In genomic region chr2:47297767-47298401, GRCh38 we compare ENCODE assay signal across 1 cellular context.
TF ChIP-seq lines count a peak whose summit lies in the region.

No MANE protein-coding gene starts in this region.

TF ChIP-seq in K562, 482 proteins besides CTCF, POLR2A, EP300 and RAD21 (continued from another document and continues in another):
- TF ChIP-seq, protein P1, sequence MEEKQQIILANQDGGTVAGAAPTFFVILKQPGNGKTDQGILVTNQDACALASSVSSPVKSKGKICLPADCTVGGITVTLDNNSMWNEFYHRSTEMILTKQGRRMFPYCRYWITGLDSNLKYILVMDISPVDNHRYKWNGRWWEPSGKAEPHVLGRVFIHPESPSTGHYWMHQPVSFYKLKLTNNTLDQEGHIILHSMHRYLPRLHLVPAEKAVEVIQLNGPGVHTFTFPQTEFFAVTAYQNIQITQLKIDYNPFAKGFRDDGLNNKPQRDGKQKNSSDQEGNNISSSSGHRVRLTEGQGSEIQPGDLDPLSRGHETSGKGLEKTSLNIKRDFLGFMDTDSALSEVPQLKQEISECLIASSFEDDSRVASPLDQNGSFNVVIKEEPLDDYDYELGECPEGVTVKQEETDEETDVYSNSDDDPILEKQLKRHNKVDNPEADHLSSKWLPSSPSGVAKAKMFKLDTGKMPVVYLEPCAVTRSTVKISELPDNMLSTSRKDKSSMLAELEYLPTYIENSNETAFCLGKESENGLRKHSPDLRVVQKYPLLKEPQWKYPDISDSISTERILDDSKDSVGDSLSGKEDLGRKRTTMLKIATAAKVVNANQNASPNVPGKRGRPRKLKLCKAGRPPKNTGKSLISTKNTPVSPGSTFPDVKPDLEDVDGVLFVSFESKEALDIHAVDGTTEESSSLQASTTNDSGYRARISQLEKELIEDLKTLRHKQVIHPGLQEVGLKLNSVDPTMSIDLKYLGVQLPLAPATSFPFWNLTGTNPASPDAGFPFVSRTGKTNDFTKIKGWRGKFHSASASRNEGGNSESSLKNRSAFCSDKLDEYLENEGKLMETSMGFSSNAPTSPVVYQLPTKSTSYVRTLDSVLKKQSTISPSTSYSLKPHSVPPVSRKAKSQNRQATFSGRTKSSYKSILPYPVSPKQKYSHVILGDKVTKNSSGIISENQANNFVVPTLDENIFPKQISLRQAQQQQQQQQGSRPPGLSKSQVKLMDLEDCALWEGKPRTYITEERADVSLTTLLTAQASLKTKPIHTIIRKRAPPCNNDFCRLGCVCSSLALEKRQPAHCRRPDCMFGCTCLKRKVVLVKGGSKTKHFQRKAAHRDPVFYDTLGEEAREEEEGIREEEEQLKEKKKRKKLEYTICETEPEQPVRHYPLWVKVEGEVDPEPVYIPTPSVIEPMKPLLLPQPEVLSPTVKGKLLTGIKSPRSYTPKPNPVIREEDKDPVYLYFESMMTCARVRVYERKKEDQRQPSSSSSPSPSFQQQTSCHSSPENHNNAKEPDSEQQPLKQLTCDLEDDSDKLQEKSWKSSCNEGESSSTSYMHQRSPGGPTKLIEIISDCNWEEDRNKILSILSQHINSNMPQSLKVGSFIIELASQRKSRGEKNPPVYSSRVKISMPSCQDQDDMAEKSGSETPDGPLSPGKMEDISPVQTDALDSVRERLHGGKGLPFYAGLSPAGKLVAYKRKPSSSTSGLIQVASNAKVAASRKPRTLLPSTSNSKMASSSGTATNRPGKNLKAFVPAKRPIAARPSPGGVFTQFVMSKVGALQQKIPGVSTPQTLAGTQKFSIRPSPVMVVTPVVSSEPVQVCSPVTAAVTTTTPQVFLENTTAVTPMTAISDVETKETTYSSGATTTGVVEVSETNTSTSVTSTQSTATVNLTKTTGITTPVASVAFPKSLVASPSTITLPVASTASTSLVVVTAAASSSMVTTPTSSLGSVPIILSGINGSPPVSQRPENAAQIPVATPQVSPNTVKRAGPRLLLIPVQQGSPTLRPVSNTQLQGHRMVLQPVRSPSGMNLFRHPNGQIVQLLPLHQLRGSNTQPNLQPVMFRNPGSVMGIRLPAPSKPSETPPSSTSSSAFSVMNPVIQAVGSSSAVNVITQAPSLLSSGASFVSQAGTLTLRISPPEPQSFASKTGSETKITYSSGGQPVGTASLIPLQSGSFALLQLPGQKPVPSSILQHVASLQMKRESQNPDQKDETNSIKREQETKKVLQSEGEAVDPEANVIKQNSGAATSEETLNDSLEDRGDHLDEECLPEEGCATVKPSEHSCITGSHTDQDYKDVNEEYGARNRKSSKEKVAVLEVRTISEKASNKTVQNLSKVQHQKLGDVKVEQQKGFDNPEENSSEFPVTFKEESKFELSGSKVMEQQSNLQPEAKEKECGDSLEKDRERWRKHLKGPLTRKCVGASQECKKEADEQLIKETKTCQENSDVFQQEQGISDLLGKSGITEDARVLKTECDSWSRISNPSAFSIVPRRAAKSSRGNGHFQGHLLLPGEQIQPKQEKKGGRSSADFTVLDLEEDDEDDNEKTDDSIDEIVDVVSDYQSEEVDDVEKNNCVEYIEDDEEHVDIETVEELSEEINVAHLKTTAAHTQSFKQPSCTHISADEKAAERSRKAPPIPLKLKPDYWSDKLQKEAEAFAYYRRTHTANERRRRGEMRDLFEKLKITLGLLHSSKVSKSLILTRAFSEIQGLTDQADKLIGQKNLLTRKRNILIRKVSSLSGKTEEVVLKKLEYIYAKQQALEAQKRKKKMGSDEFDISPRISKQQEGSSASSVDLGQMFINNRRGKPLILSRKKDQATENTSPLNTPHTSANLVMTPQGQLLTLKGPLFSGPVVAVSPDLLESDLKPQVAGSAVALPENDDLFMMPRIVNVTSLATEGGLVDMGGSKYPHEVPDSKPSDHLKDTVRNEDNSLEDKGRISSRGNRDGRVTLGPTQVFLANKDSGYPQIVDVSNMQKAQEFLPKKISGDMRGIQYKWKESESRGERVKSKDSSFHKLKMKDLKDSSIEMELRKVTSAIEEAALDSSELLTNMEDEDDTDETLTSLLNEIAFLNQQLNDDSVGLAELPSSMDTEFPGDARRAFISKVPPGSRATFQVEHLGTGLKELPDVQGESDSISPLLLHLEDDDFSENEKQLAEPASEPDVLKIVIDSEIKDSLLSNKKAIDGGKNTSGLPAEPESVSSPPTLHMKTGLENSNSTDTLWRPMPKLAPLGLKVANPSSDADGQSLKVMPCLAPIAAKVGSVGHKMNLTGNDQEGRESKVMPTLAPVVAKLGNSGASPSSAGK (IDR thresholded peaks at IDR 0.05), result no peak
- TF ChIP-seq L3MBTL2 (IDR thresholded peaks at IDR 0.05) (no peak), NR2F6 (CRISPR knock-in tag; IDR thresholded peaks at IDR 0.05) (no peak), ZNF408 (CRISPR knock-in tag; IDR thresholded peaks at IDR 0.05; ENCODE audit: low read depth) (no peak), CBFB (CRISPR knock-in tag; IDR thresholded peaks at IDR 0.05) (no peak), ZNF140 (CRISPR knock-in tag; IDR thresholded peaks at IDR 0.05) (peak; percentile 53; the same call in 1 of the 2 replicates), CEBPB (tag; IDR thresholded peaks at IDR 0.05) (peak; percentile 94), ETV1 (tag; conservative IDR thresholded peaks at IDR 0.05; ENCODE audit: low read depth) (peak; percentile 90), MTA1 (IDR thresholded peaks at IDR 0.05; ENCODE audit: borderline replicate concordance) (0 out of 2 replicates have a peak, but pooled peaks have one; percentile 34), TCF7 (IDR thresholded peaks at IDR 0.05; ENCODE audit: borderline replicate concordance) (no peak), HDGF (IDR thresholded peaks at IDR 0.05) (no peak), SIX5 (IDR thresholded peaks at IDR 0.05; ENCODE audit: borderline replicate concordance in 1 of 2, insufficient read depth in 1 of 2, low read depth in 1 of 2, low read length in 2 of 2) (no peak), KLF10 (CRISPR knock-in tag; IDR thresholded peaks at IDR 0.05) (0 out of 2 replicates have a peak, but pooled peaks have one; percentile 40), NCOA1 (IDR thresholded peaks at IDR 0.05; ENCODE audit: low read depth) (no peak), TRIM24 (IDR thresholded peaks at IDR 0.05) (no peak), RBM14 (IDR thresholded peaks at IDR 0.05; ENCODE audit: borderline replicate concordance, insufficient read depth, low read depth, low read length) (no peak), THRAP3 (IDR thresholded peaks at IDR 0.05; ENCODE audit: borderline replicate concordance) (no peak), ZNF318 (IDR thresholded peaks at IDR 0.05; ENCODE audit: borderline replicate concordance in 1 of 2, low read depth in 1 of 2) (no peak), ZNF316 (IDR thresholded peaks at IDR 0.05) (no peak), ZNF717 (CRISPR knock-in tag; IDR thresholded peaks at IDR 0.05) (no peak)
- TF ChIP-seq, protein P2, sequence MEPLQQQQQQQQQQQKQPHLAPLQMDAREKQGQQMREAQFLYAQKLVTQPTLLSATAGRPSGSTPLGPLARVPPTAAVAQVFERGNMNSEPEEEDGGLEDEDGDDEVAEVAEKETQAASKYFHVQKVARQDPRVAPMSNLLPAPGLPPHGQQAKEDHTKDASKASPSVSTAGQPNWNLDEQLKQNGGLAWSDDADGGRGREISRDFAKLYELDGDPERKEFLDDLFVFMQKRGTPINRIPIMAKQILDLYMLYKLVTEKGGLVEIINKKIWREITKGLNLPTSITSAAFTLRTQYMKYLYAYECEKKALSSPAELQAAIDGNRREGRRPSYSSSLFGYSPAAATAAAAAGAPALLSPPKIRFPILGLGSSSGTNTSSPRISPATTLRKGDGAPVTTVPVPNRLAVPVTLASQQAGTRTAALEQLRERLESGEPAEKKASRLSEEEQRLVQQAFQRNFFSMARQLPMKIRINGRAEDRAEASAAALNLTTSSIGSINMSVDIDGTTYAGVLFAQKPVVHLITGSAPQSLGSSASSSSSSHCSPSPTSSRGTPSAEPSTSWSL (CRISPR knock-in tag; IDR thresholded peaks at IDR 0.05; ENCODE audit: borderline replicate concordance), result peak; percentile 79; the same call in 1 of the 2 replicates
- TF ChIP-seq, protein P3, sequence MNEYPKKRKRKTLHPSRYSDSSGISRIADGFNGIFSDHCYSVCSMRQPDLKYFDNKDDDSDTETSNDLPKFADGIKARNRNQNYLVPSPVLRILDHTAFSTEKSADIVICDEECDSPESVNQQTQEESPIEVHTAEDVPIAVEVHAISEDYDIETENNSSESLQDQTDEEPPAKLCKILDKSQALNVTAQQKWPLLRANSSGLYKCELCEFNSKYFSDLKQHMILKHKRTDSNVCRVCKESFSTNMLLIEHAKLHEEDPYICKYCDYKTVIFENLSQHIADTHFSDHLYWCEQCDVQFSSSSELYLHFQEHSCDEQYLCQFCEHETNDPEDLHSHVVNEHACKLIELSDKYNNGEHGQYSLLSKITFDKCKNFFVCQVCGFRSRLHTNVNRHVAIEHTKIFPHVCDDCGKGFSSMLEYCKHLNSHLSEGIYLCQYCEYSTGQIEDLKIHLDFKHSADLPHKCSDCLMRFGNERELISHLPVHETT (CRISPR knock-in tag; conservative IDR thresholded peaks at IDR 0.05 in 1 of 2, IDR thresholded peaks at IDR 0.05 in 1 of 2), result peak in 1 of 2 experiments; percentile 98; a peak in 2 of 4 replicates
- TF ChIP-seq, protein P4, sequence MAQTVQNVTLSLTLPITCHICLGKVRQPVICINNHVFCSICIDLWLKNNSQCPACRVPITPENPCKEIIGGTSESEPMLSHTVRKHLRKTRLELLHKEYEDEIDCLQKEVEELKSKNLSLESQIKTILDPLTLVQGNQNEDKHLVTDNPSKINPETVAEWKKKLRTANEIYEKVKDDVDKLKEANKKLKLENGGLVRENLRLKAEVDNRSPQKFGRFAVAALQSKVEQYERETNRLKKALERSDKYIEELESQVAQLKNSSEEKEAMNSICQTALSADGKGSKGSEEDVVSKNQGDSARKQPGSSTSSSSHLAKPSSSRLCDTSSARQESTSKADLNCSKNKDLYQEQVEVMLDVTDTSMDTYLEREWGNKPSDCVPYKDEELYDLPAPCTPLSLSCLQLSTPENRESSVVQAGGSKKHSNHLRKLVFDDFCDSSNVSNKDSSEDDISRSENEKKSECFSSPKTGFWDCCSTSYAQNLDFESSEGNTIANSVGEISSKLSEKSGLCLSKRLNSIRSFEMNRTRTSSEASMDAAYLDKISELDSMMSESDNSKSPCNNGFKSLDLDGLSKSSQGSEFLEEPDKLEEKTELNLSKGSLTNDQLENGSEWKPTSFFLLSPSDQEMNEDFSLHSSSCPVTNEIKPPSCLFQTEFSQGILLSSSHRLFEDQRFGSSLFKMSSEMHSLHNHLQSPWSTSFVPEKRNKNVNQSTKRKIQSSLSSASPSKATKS (CRISPR knock-in tag; IDR thresholded peaks at IDR 0.05), result peak; percentile 86; the same call in 1 of the 2 replicates
- TF ChIP-seq, protein P5, sequence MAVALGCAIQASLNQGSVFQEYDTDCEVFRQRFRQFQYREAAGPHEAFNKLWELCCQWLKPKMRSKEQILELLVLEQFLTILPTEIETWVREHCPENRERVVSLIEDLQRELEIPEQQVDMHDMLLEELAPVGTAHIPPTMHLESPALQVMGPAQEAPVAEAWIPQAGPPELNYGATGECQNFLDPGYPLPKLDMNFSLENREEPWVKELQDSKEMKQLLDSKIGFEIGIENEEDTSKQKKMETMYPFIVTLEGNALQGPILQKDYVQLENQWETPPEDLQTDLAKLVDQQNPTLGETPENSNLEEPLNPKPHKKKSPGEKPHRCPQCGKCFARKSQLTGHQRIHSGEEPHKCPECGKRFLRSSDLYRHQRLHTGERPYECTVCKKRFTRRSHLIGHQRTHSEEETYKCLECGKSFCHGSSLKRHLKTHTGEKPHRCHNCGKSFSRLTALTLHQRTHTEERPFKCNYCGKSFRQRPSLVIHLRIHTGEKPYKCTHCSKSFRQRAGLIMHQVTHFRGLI (CRISPR knock-in tag; IDR thresholded peaks at IDR 0.05), result peak; percentile 96
